In genomic region chrX:54181196-54181953, GRCh38 we compare ENCODE assay signal across 8 cellular contexts. TPM values are rescaled to one million over a fixed set of nuclear protein-coding genes. Genes with fewer than 3 reads are reported as not detected.
A peak's percentile ranks its signal among the peaks of the same experiment; 100 is the strongest.
DNase-seq lines count a peak whose midpoint lies in the region; ATAC-seq, FAIRE-seq and TF ChIP-seq lines count a peak whose summit lies in the region.

No MANE protein-coding gene starts in this region.

- peak overlapping the region; percentile 95 for H3K9ac ChIP-seq in Karpas-422 (ENCODE audit: low read length)

- H3K27ac Mint-ChIP-seq in Caco-2 (ENCODE audit: unreplicated experiment), result peak overlapping the region; percentile 62
- peak overlapping the region; percentile 14 to 79 (median 71) for H3K27ac Mint-ChIP-seq in nephron

- H3K4me1 Mint-ChIP-seq in Caco-2 (ENCODE audit: low read depth, unreplicated experiment), result peaks cover 28% of the 10 kb centered on the region
- H3K4me1 Mint-ChIP-seq in nephron, result peaks cover 38% of the 10 kb centered on the region

- H3K4me3 Mint-ChIP-seq in Caco-2 (ENCODE audit: unreplicated experiment), result peak overlapping the region; percentile 93
- H3K4me3 Mint-ChIP-seq in nephron, result peak overlapping the region; percentile 79 to 88 (median 86)

- no peaks in the 10 kb centered on the region for H3K27me3 Mint-ChIP-seq in Caco-2 (ENCODE audit: insufficient read depth, unreplicated experiment)
- H3K27me3 Mint-ChIP-seq in nephron (ENCODE audit: low read depth), result no peaks in the 10 kb centered on the region

- POLR2A ChIA-PET in Caco-2 (lab: Charles Lee), result no interaction called here

- H3K36me3 Mint-ChIP-seq in Caco-2 (ENCODE audit: insufficient read depth, unreplicated experiment), result peaks cover 34% of the 10 kb centered on the region
- peaks cover 13% of the 10 kb centered on the region for H3K36me3 Mint-ChIP-seq in nephron (ENCODE audit: low read depth)

- BruUV-seq in Caco-2 (replicated peaks; lab: Mats Ljungman, UMichigan), result no TSS peak

- no peaks in the 10 kb centered on the region for H3K9me3 ChIP-seq in Caco-2
- no peaks in the 10 kb centered on the region for H3K9me3 ChIP-seq in Karpas-422 (ENCODE audit: low read length)

- no peaks in the 10 kb centered on the region for H4K20me1 ChIP-seq in Karpas-422 (ENCODE audit: insufficient read depth, low read depth, low read length)

- CTCF ChIA-PET in Caco-2 (lab: Charles Lee), result no interaction called here

- intact Hi-C loops in Caco-2 (cut with micrococcal nuclease; ENCODE audit: unreplicated experiment), result no loop called here

- no peak for TF ChIP-seq CTCF in Caco-2 (IDR thresholded peaks at IDR 0.05; ENCODE audit: insufficient read depth in 1 of 2, low read depth in 1 of 2, low read length in 1 of 2, severe bottlenecking in 1 of 2, unreplicated experiment in 1 of 2)
- TF ChIP-seq CTCF in bronchial epithelial cell (IDR thresholded peaks at IDR 0.05; ENCODE audit: insufficient read depth, low read length, severe bottlenecking), result no peak
- TF ChIP-seq CTCF in nephron (IDR thresholded peaks at IDR 0.05; ENCODE audit: unreplicated experiment in 3 of 3), result no peak
- TF ChIP-seq CTCF in GM13977 (IDR thresholded peaks at IDR 0.05; ENCODE audit: extremely low read depth, insufficient read depth, missing control alignments), result no peak

- no peak for FAIRE-seq in bronchial epithelial cell (lab: Jason Lieb, UNC)

- peaks cover 65% of the 10 kb centered on the region for H3K79me2 ChIP-seq in Karpas-422 (ENCODE audit: low read length)

- no peak for ATAC-seq in HG02884 (IDR thresholded peaks at IDR 0.05; ENCODE audit: unreplicated experiment)

- H3K27me3 ChIP-seq in Caco-2 (replicated peaks; ENCODE audit: control insufficient read depth, insufficient read depth, low read length) (no peaks in the 10 kb centered on the region), Karpas-422 (ENCODE audit: low read length) (no peaks in the 10 kb centered on the region), bronchial epithelial cell (ENCODE audit: control insufficient read depth, insufficient read depth, low read length) (no peaks in the 10 kb centered on the region)

- H3K36me3 ChIP-seq in Caco-2 (ENCODE audit: control insufficient read depth, insufficient read depth, low read length) (no peaks in the 10 kb centered on the region), Karpas-422 (ENCODE audit: insufficient read depth, low read length) (peaks cover 11% of the 10 kb centered on the region; the same call in 1 of the 2 replicates), bronchial epithelial cell (ENCODE audit: control insufficient read depth, insufficient read depth, low read length) (no peaks in the 10 kb centered on the region)

- H3K4me1 ChIP-seq in Caco-2, result peaks cover 6% of the 10 kb centered on the region; the same call in 1 of the 2 replicates
- peaks cover 33% of the 10 kb centered on the region for H3K4me1 ChIP-seq in Karpas-422 (ENCODE audit: low read length)

- H3K9me3 Mint-ChIP-seq in Caco-2 (ENCODE audit: unreplicated experiment), result no peaks in the 10 kb centered on the region
- peaks cover 5% of the 10 kb centered on the region for H3K9me3 Mint-ChIP-seq in nephron

- H3K4me3 ChIP-seq in Caco-2 (ENCODE audit: low read depth, low read length) (peak overlapping the region; percentile 80; the same call in 1 of the 2 replicates), Karpas-422 (ENCODE audit: low read length) (peak overlapping the region; percentile 74), bronchial epithelial cell (ENCODE audit: low read depth, low read length) (peak overlapping the region; percentile 55)

- H3K9me2 ChIP-seq in Karpas-422 (replicated peaks; ENCODE audit: insufficient read depth, low read length), result no peaks in the 10 kb centered on the region

- H3K4me2 ChIP-seq in Karpas-422 (ENCODE audit: low read depth, low read length, poor library complexity, severe bottlenecking), result peak overlapping the region; percentile 92

- in situ Hi-C loops in GM13977 (cut with MboI; ENCODE audit: low pct_unique_long_range_greater_than_20kb, low sequenced_read_pairs, unreplicated experiment), result no loop called here

- no peak overlapping the region for H2AFZ ChIP-seq in Karpas-422 (ENCODE audit: low read length)

- no peak overlapping the region for H3K27ac ChIP-seq in Karpas-422 (ENCODE audit: low read length)

- no peak for DNase-seq in Caco-2
- DNase-seq in Karpas-422, result no peak
- peak; percentile 41 for DNase-seq in bronchial epithelial cell (ENCODE audit: low read depth)
- DNase-seq in GM13977 (ENCODE audit: low spot score), result no peak
- no peak for DNase-seq in cerebellar cortex (ENCODE audit: low spot score)
- no peak for DNase-seq in GM03348 (ENCODE audit: low spot score)

RNA-seq across cellular contexts. Expression of gene FAM120C, which starts 1.7 kb away (rescaled TPM):
- total RNA-seq in Caco-2 (2022) (6.6 and 7.0 TPM in 2 replicates), bronchial epithelial cell (0.53 and 1.8 TPM in 2 replicates)
- 11.1 and 16.6 TPM in 2 replicates for total RNA-seq in Karpas-422 (2014; rRNA removed; shearing (Covaris generic); ENCODE audit: low replicate concordance)
